8 cellular contexts compared by ENCODE assay signal in genomic region chr6:108781419-108782110, GRCh38.
DNase-seq lines count a peak whose midpoint lies in the region; ATAC-seq lines count a peak whose summit lies in the region.

No MANE protein-coding gene starts in this region.

- H3K79me2 ChIP-seq in Karpas-422 (ENCODE audit: low read length): no peaks in the 10 kb centered on the region

- no peak overlapping the region for H2AFZ ChIP-seq in Karpas-422 (ENCODE audit: low read length)

- no peak overlapping the region for H3K9ac ChIP-seq in Karpas-422 (ENCODE audit: low read length)

- no peak overlapping the region for H3K4me3 ChIP-seq in Karpas-422 (ENCODE audit: low read length)

- peaks cover 32% of the 10 kb centered on the region for H3K27me3 Mint-ChIP-seq in activated naive CD8-positive, alpha-beta T cell treated with anti-CD3 and anti-CD28 coated beads, Interleukin-2, amount 10 ng/mL, durations not matched to agents 7 days and 5 days
- peaks cover 1 to 10% (median 3%) of the 10 kb centered on the region in 3 donors for H3K27me3 Mint-ChIP-seq in immature natural killer cell (ENCODE audit: low read depth in 3 of 3)
- H3K27me3 Mint-ChIP-seq in stimulated activated naive B cell treated with anti-CD40 and anti-IgM and Interleukin-4, amounts not matched to agents 10 μg/mL and 1 μg/mL and 100 μg/mL, for 72 hours: peaks cover 27 to 36% of the 10 kb centered on the region in 2 donors

- DNase-seq in Karpas-422 (no peak), immature natural killer cell (no peak), dedifferentiated amniotic fluid mesenchymal stem cell (ENCODE audit: extremely low spot score) (no peak), HuH-7 (ENCODE audit: low spot score) (no peak)
- no peak for DNase-seq in activated naive CD8-positive, alpha-beta T cell treated with anti-CD3 and anti-CD28 coated beads, Interleukin-2, amount 10 ng/mL, durations not matched to agents 7 days and 5 days
- DNase-seq in stimulated activated naive B cell treated with anti-CD40 and anti-IgM and Interleukin-4, amounts not matched to agents 10 μg/mL and 1 μg/mL and 100 μg/mL, for 72 hours: no peak

- no peaks in the 10 kb centered on the region for H3K27me3 ChIP-seq in Karpas-422 (ENCODE audit: low read length)

- H4K20me1 ChIP-seq in Karpas-422 (ENCODE audit: insufficient read depth, low read depth, low read length): no peaks in the 10 kb centered on the region

- no peak for ATAC-seq in activated naive CD8-positive, alpha-beta T cell treated with anti-CD3 and anti-CD28 coated beads, Interleukin-2, amount 10 ng/mL, durations not matched to agents 7 days and 5 days (ENCODE audit: low read depth)
- no peak for ATAC-seq in stimulated activated naive B cell treated with anti-CD40 and anti-IgM and Interleukin-4, amounts not matched to agents 10 μg/mL and 1 μg/mL and 100 μg/mL, for 72 hours (replicated peaks)
- ATAC-seq in HG03378 (IDR thresholded peaks at IDR 0.05; ENCODE audit: unreplicated experiment) (no peak), GM21515 (IDR thresholded peaks at IDR 0.05; ENCODE audit: unreplicated experiment) (no peak)

- H3K27ac ChIP-seq in Karpas-422 (ENCODE audit: low read length): no peak overlapping the region

- no peak overlapping the region for H3K27ac Mint-ChIP-seq in activated naive CD8-positive, alpha-beta T cell treated with anti-CD3 and anti-CD28 coated beads, Interleukin-2, amount 10 ng/mL, durations not matched to agents 7 days and 5 days
- H3K27ac Mint-ChIP-seq in immature natural killer cell: peak overlapping the region in 3 of 6 donors; percentile 6 to 46 (median 35)
- H3K27ac Mint-ChIP-seq in stimulated activated naive B cell treated with anti-CD40 and anti-IgM and Interleukin-4, amounts not matched to agents 10 μg/mL and 1 μg/mL and 100 μg/mL, for 72 hours: no peak overlapping the region

- H3K4me1 Mint-ChIP-seq in activated naive CD8-positive, alpha-beta T cell treated with anti-CD3 and anti-CD28 coated beads, Interleukin-2, amount 10 ng/mL, durations not matched to agents 7 days and 5 days: peaks cover 10% of the 10 kb centered on the region
- peaks cover 12 to 13% of the 10 kb centered on the region in 2 donors for H3K4me1 Mint-ChIP-seq in immature natural killer cell
- H3K4me1 Mint-ChIP-seq in stimulated activated naive B cell treated with anti-CD40 and anti-IgM and Interleukin-4, amounts not matched to agents 10 μg/mL and 1 μg/mL and 100 μg/mL, for 72 hours: peaks cover 11 to 29% of the 10 kb centered on the region in 2 donors

- peaks cover 41% of the 10 kb centered on the region for H3K4me1 ChIP-seq in Karpas-422 (ENCODE audit: low read length)

- no peaks in the 10 kb centered on the region for H3K36me3 ChIP-seq in Karpas-422 (ENCODE audit: insufficient read depth, low read length)

- no peaks in the 10 kb centered on the region for H3K36me3 Mint-ChIP-seq in activated naive CD8-positive, alpha-beta T cell treated with anti-CD3 and anti-CD28 coated beads, Interleukin-2, amount 10 ng/mL, durations not matched to agents 7 days and 5 days
- no peaks in the 10 kb centered on the region for H3K36me3 Mint-ChIP-seq in immature natural killer cell
- H3K36me3 Mint-ChIP-seq in stimulated activated naive B cell treated with anti-CD40 and anti-IgM and Interleukin-4, amounts not matched to agents 10 μg/mL and 1 μg/mL and 100 μg/mL, for 72 hours: no peaks in the 10 kb centered on the region

- H3K9me3 ChIP-seq in Karpas-422 (ENCODE audit: low read length): no peaks in the 10 kb centered on the region

- peak overlapping the region; percentile 86 for H3K4me3 Mint-ChIP-seq in activated naive CD8-positive, alpha-beta T cell treated with anti-CD3 and anti-CD28 coated beads, Interleukin-2, amount 10 ng/mL, durations not matched to agents 7 days and 5 days
- H3K4me3 Mint-ChIP-seq in immature natural killer cell: peak overlapping the region; percentile 78 to 95 (median 89)
- H3K4me3 Mint-ChIP-seq in stimulated activated naive B cell treated with anti-CD40 and anti-IgM and Interleukin-4, amounts not matched to agents 10 μg/mL and 1 μg/mL and 100 μg/mL, for 72 hours: peak overlapping the region; percentile 86 to 87

- POLR2A ChIA-PET in activated naive CD8-positive, alpha-beta T cell treated with anti-CD3 and anti-CD28 coated beads, Interleukin-2, amount 10 ng/mL, durations not matched to agents 7 days and 5 days (lab: Charles Lee): no interaction called here

- no peaks in the 10 kb centered on the region for H3K9me2 ChIP-seq in Karpas-422 (replicated peaks; ENCODE audit: insufficient read depth, low read length)

- no peaks in the 10 kb centered on the region for H3K9me3 Mint-ChIP-seq in activated naive CD8-positive, alpha-beta T cell treated with anti-CD3 and anti-CD28 coated beads, Interleukin-2, amount 10 ng/mL, durations not matched to agents 7 days and 5 days
- no peaks in the 10 kb centered on the region for H3K9me3 Mint-ChIP-seq in immature natural killer cell
- no peaks in the 10 kb centered on the region for H3K9me3 Mint-ChIP-seq in stimulated activated naive B cell treated with anti-CD40 and anti-IgM and Interleukin-4, amounts not matched to agents 10 μg/mL and 1 μg/mL and 100 μg/mL, for 72 hours

- peak overlapping the region; percentile 57 for H3K4me2 ChIP-seq in Karpas-422 (ENCODE audit: low read depth, low read length, poor library complexity, severe bottlenecking)
